In the genomic region with DNA sequence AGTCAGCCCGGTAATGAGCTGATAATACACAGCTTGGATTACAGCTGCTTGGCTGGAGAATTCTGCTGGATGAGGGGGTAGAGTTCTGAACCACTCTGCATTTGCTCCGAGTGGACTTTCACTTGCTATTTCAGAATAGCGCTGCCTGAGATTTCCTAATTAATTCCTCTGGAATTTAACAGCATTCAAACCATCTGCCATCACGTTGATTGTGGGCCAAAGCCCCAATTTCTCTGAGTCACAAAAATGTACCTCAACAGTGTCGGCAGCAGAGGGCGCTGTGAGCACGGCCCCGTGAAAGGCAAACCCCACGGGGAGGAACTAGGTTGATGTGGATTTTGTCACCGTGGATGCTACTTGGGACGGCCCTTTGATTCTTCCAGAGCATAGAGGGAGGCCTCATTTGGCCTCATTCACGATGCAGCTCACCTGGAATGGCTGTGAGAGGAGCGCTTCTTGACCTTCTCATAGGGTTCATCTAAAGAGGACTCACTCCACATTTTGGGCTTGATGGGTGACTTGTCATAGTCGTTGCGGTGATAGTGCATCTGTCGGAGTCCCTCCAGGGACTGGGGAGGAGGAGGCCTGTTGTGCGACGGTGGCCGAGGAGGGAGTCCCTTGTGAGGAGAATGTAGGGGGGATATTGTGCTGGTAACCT, we compare ENCODE assay signal across 8 cellular contexts.
DNase-seq lines count a peak whose midpoint lies in the region; ATAC-seq lines count a peak whose summit lies in the region.

No MANE protein-coding gene starts in this region.

- ATAC-seq in left lobe of liver (peak; percentile 84), HG03342 (IDR thresholded peaks at IDR 0.05; ENCODE audit: unreplicated experiment) (no peak)

- DNase-seq in NCI-H2081 (lab: John Stamatoyannopoulos, UW): peak; percentile 13 to 29
- DNase-seq in NCI-H2081 treated with DMSO at 0.1 percent for 48 hours (lab: John Stamatoyannopoulos, UW): no peak
- peak; percentile 26 for DNase-seq in NCI-H146 (lab: John Stamatoyannopoulos, UW)
- DNase-seq in activated CD4-positive, alpha-beta T cell treated with anti-CD3 and anti-CD28 coated beads for 48 hours: peak; percentile 77
- DNase-seq in left lobe of liver (ENCODE audit: low spot score): no peak
- DNase-seq in stimulated activated CD4-positive, alpha-beta T cell treated with anti-CD3 and anti-CD28 coated beads, Interleukin-2, amount 100 ng/mL, for 48 hours: peak; percentile 67 to 68

- peak overlapping the region; percentile 57 for H3K27ac ChIP-seq in cingulate gyrus (ENCODE audit: low read depth, low read length)

Comparison
In these comparisons a context has a peak if more than half of its experiments do, and no peak if none do; other contexts are left out.
1. DNase-seq: peak in NCI-H2081 (2 of 2), NCI-H146 (single experiment), activated CD4-positive, alpha-beta T cell treated with anti-CD3 and anti-CD28 coated beads for 48 hours (single experiment) and stimulated activated CD4-positive, alpha-beta T cell treated with anti-CD3 and anti-CD28 coated beads, Interleukin-2, amount 100 ng/mL, for 48 hours (2 of 2); none in NCI-H2081 treated with DMSO at 0.1 percent for 48 hours (single experiment) and left lobe of liver (single experiment).